Comparison of ENCODE assay signal across 1 cellular context in the genomic region with DNA sequence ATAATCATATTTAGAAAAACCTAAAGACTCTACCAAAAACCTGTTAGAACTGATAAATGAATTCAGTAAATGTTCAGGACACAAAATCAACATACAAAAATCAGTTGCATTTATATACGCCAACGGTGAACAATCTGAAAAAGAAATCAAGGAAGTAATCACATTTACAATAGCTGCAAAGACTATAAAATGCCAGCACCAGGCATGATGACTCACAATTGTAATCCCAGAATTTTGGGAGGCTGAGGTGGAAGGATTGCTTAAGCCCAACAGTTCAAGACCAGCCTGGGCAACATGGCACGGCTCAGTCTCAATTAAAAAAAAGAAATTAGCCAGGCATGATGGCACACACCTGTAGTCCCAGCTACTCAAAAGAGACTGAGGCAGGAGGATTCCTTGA.
A peak's percentile ranks its signal among the peaks of the same experiment; 100 is the strongest.
TF ChIP-seq lines count a peak whose summit lies in the region.

No MANE protein-coding gene starts in this region.

TF ChIP-seq in HepG2, 621 proteins besides CTCF, POLR2A, EP300 and RAD21:
- TF ChIP-seq ZNF121 (CRISPR knock-in tag; IDR thresholded peaks at IDR 0.05): 0 out of 2 replicates have a peak, but pooled peaks have one; percentile 36
- TF ChIP-seq ZNF350 (CRISPR knock-in tag; IDR thresholded peaks at IDR 0.05; ENCODE audit: borderline replicate concordance, low read depth): no peak
TF ChIP-seq in HepG2: peak in this region for 1.
